In the genomic region with DNA sequence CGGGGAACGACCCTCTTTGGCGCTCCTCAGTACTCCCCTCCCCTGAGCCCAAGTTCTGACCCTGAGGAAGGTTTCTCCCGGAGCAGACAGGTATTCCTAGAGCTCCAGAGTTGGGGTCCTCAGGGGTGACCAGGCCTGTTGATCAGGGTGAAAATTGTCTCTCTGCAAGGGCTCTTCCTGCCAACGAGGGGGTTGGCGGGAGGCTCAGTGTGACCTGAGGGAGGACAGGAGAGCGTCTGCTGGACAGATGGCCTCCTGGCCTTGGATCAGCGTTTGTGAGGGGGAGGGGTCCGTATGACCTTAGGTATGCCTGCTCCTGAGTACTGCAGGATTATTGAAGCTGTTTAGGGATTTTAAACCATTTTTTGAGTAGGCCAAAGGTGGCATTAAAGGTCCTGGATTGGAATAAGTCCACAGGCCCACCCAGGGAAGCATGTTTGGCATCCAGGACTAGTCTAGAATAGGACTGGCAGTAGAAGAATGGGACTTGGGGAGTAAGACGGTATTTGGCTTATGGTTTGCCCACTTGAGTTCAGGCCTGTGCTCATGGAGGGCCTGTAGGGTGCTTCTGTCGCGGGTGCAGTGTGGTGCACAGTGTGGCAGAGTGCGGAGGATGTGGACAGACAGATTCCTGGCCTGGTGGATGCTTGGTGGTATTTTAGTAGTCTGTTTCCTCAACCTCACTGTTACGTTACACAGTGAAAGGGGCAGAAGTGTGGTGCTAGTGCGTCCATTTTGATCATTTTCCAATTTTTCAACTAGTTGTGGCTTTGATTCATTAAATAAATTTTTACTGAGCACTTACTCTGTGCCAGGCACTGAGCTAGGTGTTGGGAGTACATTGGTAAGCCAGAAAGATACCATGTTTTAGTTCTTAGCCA, we compare ENCODE assay signal across 1 cellular context.
TF ChIP-seq lines count a peak whose summit lies in the region.

No MANE protein-coding gene starts in this region.

TF ChIP-seq in HEK293, 187 proteins besides CTCF, POLR2A, EP300 and RAD21 (continued from another document):
- 0 out of 2 replicates have a peak, but pooled peaks have one; percentile 30 for TF ChIP-seq GLIS2 (tag by site-specific recombination; IDR thresholded peaks at IDR 0.05)
- TF ChIP-seq SCRT2 (tag by site-specific recombination; IDR thresholded peaks at IDR 0.05) = peak; percentile 46
- no peak for TF ChIP-seq ZNF548 (tag by site-specific recombination; IDR thresholded peaks at IDR 0.05)
- TF ChIP-seq KLF16 (tag by site-specific recombination; IDR thresholded peaks at IDR 0.05) = 0 out of 2 replicates have a peak, but pooled peaks have one; percentile 27
